ENCODE assay signal across 16 cellular contexts in the genomic region with DNA sequence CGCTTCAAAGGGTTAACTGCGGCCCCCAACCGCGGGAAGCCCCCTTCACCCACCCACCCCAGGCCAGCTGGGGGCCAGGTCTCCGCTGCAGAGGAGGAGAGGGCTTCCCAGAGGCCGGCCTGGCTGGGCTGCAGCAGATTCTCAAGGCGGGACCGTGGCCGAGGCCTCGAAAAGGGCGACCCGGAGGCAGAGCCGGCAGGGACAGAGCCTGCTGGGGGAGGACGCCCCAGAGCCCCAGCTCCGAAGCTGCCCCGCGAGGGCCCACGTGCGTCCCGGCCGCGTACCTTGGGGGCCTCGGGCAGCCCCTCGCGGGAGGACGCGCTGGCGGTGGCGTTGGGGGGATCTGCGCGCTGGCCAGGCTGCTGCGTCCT. TPM values are rescaled to one million over a fixed set of nuclear protein-coding genes. Genes with fewer than 3 reads are reported as not detected.
"Had no signal": no experiment of that assay in that cellular context is flagged by ENCODE, and none has a peak within 500 bp of the region (broad histone marks: within the 10 kb centered on the region; RNA-seq: fewer than 3 reads in every experiment).

No MANE protein-coding gene starts in this region.

- DNase-seq: activated CD4-positive, alpha-beta memory T cell treated with anti-CD3 and anti-CD28 coated beads, Interleukin-2, amount 10 ng/mL, durations not matched to agents 7 days and 5 days; activated CD4-positive, alpha-beta T cell treated with anti-CD3 and anti-CD28 coated beads for 36 hours; activated naive CD4-positive, alpha-beta T cell; activated T-cell treated with anti-CD3 and anti-CD28 coated beads, Interleukin-2, amount 50 U/mL, for 48 hours; heart left ventricle; kidney; naive B cell; stimulated activated naive B cell treated with anti-CD40 and anti-IgM and Interleukin-4, amounts not matched to agents 10 μg/mL and 1 μg/mL and 100 μg/mL, for 72 hours; substantia nigra; T-helper 1 cell had no signal

- H3K9me3 ChIP-seq: ascending aorta, heart left ventricle, neutrophil had no signal

- H3K27ac ChIP-seq: ascending aorta, cardiac muscle cell, heart left ventricle, neutrophil, VCaP had no signal

- ATAC-seq: activated CD4-positive, alpha-beta T cell treated with anti-CD3 and anti-CD28 coated beads for 36 hours; right cardiac atrium; stimulated activated naive B cell treated with anti-CD40 and anti-IgM and Interleukin-4, amounts not matched to agents 10 μg/mL and 1 μg/mL and 100 μg/mL, for 72 hours had no signal

- H3K4me3 ChIP-seq: ascending aorta, cardiac muscle cell, heart left ventricle had no signal

- H3K36me3 ChIP-seq: ascending aorta, cardiac muscle cell, heart left ventricle had no signal

- H3K27me3 ChIP-seq: ascending aorta had no signal

RNA-seq across cellular contexts. Expression of gene C1QTNF12, which starts 0.3 kb away (rescaled TPM):
- total RNA-seq: ascending aorta, frontal cortex had no signal
- polyA plus RNA-seq: cardiac muscle cell had no signal

RNA-seq across cellular contexts. Expression of gene TNFRSF4, which starts 32.3 kb away (rescaled TPM):
- total RNA-seq: cardiac muscle cell, frontal cortex had no signal
- polyA plus RNA-seq: cardiac muscle cell had no signal
